In the genomic region with DNA sequence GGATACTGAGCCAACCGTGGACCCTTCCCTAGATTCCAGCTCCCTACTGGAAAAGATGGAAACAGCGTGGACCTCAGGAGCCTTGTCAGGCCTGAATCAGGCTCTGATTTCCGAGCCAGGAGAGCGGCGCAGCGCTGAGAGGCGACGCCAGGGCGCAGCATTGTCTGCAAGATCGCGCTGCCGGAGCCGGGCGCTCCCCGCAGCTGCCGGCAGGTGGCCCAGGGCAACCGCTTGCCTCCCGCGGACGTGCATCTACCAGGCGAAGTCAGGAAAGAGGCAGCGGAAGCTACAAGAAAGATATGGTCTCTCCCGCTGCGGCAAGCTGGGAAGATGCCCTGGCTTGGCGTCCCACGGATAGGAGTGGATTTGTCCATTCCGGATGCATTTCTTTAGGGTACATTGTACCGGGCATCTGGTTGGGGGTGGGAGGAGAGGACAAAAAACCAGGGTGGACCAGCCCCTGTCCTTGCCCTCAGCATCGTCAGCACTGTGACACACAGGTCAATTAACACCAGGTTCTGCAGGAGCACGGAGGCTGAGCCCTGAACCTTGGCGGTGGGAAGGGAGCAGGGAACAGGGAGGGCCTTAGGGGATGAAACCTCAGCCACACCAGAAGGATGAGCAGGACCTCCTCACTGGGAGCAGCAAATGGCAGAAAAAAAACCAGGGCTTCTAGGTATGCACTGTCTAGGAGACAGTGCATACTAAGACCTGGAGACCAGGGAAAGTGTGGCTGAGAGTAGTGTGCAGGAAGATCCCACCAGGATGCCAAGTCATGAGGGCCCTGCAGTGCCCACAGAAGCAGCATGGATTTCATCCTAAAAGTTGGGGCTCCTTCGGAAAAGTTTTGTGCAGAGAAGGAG, we compare ENCODE assay signal across 1 cellular context.
TF ChIP-seq lines count a peak whose summit lies in the region.

No MANE protein-coding gene starts in this region.

TF ChIP-seq in neural cell, 6 proteins besides CTCF, POLR2A, EP300 and RAD21 (continued from another document):
- TF ChIP-seq, protein P1, sequence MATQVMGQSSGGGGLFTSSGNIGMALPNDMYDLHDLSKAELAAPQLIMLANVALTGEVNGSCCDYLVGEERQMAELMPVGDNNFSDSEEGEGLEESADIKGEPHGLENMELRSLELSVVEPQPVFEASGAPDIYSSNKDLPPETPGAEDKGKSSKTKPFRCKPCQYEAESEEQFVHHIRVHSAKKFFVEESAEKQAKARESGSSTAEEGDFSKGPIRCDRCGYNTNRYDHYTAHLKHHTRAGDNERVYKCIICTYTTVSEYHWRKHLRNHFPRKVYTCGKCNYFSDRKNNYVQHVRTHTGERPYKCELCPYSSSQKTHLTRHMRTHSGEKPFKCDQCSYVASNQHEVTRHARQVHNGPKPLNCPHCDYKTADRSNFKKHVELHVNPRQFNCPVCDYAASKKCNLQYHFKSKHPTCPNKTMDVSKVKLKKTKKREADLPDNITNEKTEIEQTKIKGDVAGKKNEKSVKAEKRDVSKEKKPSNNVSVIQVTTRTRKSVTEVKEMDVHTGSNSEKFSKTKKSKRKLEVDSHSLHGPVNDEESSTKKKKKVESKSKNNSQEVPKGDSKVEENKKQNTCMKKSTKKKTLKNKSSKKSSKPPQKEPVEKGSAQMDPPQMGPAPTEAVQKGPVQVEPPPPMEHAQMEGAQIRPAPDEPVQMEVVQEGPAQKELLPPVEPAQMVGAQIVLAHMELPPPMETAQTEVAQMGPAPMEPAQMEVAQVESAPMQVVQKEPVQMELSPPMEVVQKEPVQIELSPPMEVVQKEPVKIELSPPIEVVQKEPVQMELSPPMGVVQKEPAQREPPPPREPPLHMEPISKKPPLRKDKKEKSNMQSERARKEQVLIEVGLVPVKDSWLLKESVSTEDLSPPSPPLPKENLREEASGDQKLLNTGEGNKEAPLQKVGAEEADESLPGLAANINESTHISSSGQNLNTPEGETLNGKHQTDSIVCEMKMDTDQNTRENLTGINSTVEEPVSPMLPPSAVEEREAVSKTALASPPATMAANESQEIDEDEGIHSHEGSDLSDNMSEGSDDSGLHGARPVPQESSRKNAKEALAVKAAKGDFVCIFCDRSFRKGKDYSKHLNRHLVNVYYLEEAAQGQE (IDR thresholded peaks at IDR 0.05; ENCODE audit: borderline replicate concordance): no peak
- TF ChIP-seq SMC3 (conservative IDR thresholded peaks at IDR 0.05; ENCODE audit: poor library complexity) (peak; percentile 100), TAF1 (IDR thresholded peaks at IDR 0.05; ENCODE audit: low read depth) (peak; percentile 42), MXI1 (conservative IDR thresholded peaks at IDR 0.05; ENCODE audit: poor library complexity, severe bottlenecking) (peak; percentile 60)
